ENCODE assay signal across 18 cellular contexts in the genomic region with DNA sequence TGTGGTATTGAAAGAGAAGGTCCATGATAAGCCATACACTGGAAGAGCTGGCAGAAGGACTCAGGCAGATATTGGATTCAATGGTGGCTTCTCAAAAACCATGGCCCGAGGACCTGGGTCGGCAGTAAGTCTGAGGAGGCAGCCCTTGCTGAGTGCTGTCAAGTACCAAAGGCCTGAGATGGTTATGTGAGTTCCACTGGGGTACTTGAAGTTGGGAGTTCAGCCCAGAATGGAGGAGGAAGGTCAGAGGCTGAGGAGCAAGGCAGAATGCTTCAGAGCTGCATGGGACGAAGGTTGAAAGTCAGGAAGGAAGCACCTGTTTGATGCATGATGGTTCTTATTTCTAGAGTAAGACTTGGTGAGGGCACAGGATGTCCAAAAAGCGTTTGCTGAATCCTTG.
DNase-seq lines count a peak whose midpoint lies in the region; ATAC-seq and TF ChIP-seq lines count a peak whose summit lies in the region.
"Had no signal": no experiment of that assay in that cellular context is flagged by ENCODE, and none has a peak within 500 bp of the region (broad histone marks: within the 10 kb centered on the region; RNA-seq: fewer than 3 reads in every experiment).

No MANE protein-coding gene starts in this region.

- peak overlapping the region; percentile 89 for H3K27ac ChIP-seq in WERI-Rb-1
- H3K27ac ChIP-seq: A549 had no signal

- no peak for TF ChIP-seq CTCF in WERI-Rb-1 (IDR thresholded peaks at IDR 0.05; ENCODE audit: low read depth, low read length)
- no peak for TF ChIP-seq CTCF in glutamatergic neuron (IDR thresholded peaks at IDR 0.05; ENCODE audit: partially characterized antibody, unreplicated experiment)
- TF ChIP-seq CTCF in nephron progenitor cell (IDR thresholded peaks at IDR 0.05) = no peak

- no peaks in the 10 kb centered on the region for H3K9me3 ChIP-seq in WERI-Rb-1 (ENCODE audit: severe bottlenecking)
- H3K9me3 ChIP-seq: A549, Caco-2, HAP-1 had no signal

- no peak for ATAC-seq in HG02840 (IDR thresholded peaks at IDR 0.05; ENCODE audit: low FRiP score, unreplicated experiment)
- ATAC-seq: A549; CD8-positive, alpha-beta T cell had no signal

- peaks cover 17% of the 10 kb centered on the region for H3K9me3 Mint-ChIP-seq in glutamatergic neuron (ENCODE audit: unreplicated experiment)
- peaks cover 7% of the 10 kb centered on the region for H3K9me3 Mint-ChIP-seq in nephron progenitor cell
- H3K9me3 Mint-ChIP-seq: CD8-positive, alpha-beta T cell had no signal

- H3K36me3 ChIP-seq in WERI-Rb-1 = peaks cover 6% of the 10 kb centered on the region
- H3K36me3 ChIP-seq: HAP-1 had no signal

- H3K27ac Mint-ChIP-seq in glutamatergic neuron (ENCODE audit: unreplicated experiment) (peak overlapping the region; percentile 77), nephron progenitor cell (peak overlapping the region; percentile 81)
- H3K27ac Mint-ChIP-seq: CD4-positive, CD25-positive, alpha-beta regulatory T cell; CD8-positive, alpha-beta T cell; HFFc6 had no signal

- H3K27me3 ChIP-seq in WERI-Rb-1 (ENCODE audit: insufficient read depth, low read depth, severe bottlenecking) = no peaks in the 10 kb centered on the region

- H3K27me3 Mint-ChIP-seq in glutamatergic neuron (ENCODE audit: unreplicated experiment) (peaks cover 13% of the 10 kb centered on the region), nephron progenitor cell (ENCODE audit: low read depth, poor library complexity) (no peaks in the 10 kb centered on the region)

- no peak overlapping the region for H3K4me3 ChIP-seq in WERI-Rb-1 (ENCODE audit: low read depth, low read length)
- H3K4me3 ChIP-seq: A549, HAP-1 had no signal

- no peak for DNase-seq in WERI-Rb-1
- DNase-seq in glutamatergic neuron = no peak
- no peak for DNase-seq in nephron progenitor cell
- no peak for DNase-seq in CD1c-positive myeloid dendritic cell (ENCODE audit: extremely low spot score)
- no peak for DNase-seq in SHP77 (lab: John Stamatoyannopoulos, UW)
- DNase-seq in NCI-H1092 treated with DMSO at 0.1 percent for 48 hours (lab: John Stamatoyannopoulos, UW) = no peak
- DNase-seq: 8988T; C1 segment of cervical spinal cord; Caco-2; CD4-positive, CD25-positive, alpha-beta regulatory T cell; CD8-positive, alpha-beta T cell; DMS153; DND-41; GOT3; HFFc6 had no signal

- H3K4me1 Mint-ChIP-seq in glutamatergic neuron (ENCODE audit: low read depth, unreplicated experiment) = peaks cover 24% of the 10 kb centered on the region
- H3K4me1 Mint-ChIP-seq in nephron progenitor cell = peaks cover 43% of the 10 kb centered on the region
- H3K4me1 Mint-ChIP-seq: CD4-positive, CD25-positive, alpha-beta regulatory T cell had no signal

- H3K36me3 Mint-ChIP-seq in glutamatergic neuron (ENCODE audit: unreplicated experiment) = peaks cover 8% of the 10 kb centered on the region
- no peaks in the 10 kb centered on the region for H3K36me3 Mint-ChIP-seq in nephron progenitor cell (ENCODE audit: low read depth)
- H3K36me3 Mint-ChIP-seq: CD4-positive, CD25-positive, alpha-beta regulatory T cell; CD8-positive, alpha-beta T cell had no signal

- H3K4me3 Mint-ChIP-seq in glutamatergic neuron (ENCODE audit: unreplicated experiment) (no peak overlapping the region), nephron progenitor cell (no peak overlapping the region)
- H3K4me3 Mint-ChIP-seq: CD4-positive, CD25-positive, alpha-beta regulatory T cell; CD8-positive, alpha-beta T cell; HFFc6 had no signal
